ENCODE assay signal across 12 cellular contexts in genomic region chr13:41465965-41466364, GRCh38. TPM values are rescaled to one million over a fixed set of nuclear protein-coding genes. Genes with fewer than 3 reads are reported as not detected.
A peak's percentile ranks its signal among the peaks of the same experiment; 100 is the strongest.
DNase-seq lines count a peak whose midpoint lies in the region; ATAC-seq and TF ChIP-seq lines count a peak whose summit lies in the region.
"Had no signal": no experiment of that assay in that cellular context is flagged by ENCODE, and none has a peak within 500 bp of the region (broad histone marks: within the 10 kb centered on the region; RNA-seq: fewer than 3 reads in every experiment).

No MANE protein-coding gene starts in this region.

- peak overlapping the region; percentile 95 for H3K27ac Mint-ChIP-seq in activated T-helper 17 cell treated with anti-CD3 and anti-CD28 coated beads, Interleukin-2, amount 50 U/mL, for 72 hours
- H3K27ac Mint-ChIP-seq: GM23338 had no signal

- peak overlapping the region; percentile 79 for H3K27ac ChIP-seq in left ventricle myocardium inferior (replicated peaks)
- H3K27ac ChIP-seq in layer of hippocampus (ENCODE audit: low read depth, low read length) = peak overlapping the region; percentile 22
- H3K27ac ChIP-seq in upper lobe of left lung = peak overlapping the region; percentile 80 to 96 (median 94)
- H3K27ac ChIP-seq in ovary = no peak overlapping the region

- no peak for ATAC-seq in activated T-helper 17 cell treated with anti-CD3 and anti-CD28 coated beads, Interleukin-2, amount 50 U/mL, for 72 hours (replicated peaks)
- ATAC-seq in upper lobe of left lung (ENCODE audit: low FRiP score in 2 of 2) (no peak), HG03457 (IDR thresholded peaks at IDR 0.05; ENCODE audit: unreplicated experiment) (no peak)
- ATAC-seq: GM23338 had no signal

- intact Hi-C loops in left ventricle myocardium inferior (cut with micrococcal nuclease) = loop anchor here (10.0 kb wide), 1 partner anchor 189 kb away; no protein-coding TSS in a partner anchor
- intact Hi-C loops in cardiac septum (cut with DNase I) = no loop called here
- intact Hi-C loops in ovary (cut with DNase I) = no loop called here

- H3K36me3 ChIP-seq in left ventricle myocardium inferior (peaks cover 51% of the 10 kb centered on the region), upper lobe of left lung (peaks cover 10 to 99% (median 54%) of the 10 kb centered on the region in 4 donors), ovary (no peaks in the 10 kb centered on the region)

- TF ChIP-seq EP300 in upper lobe of left lung (IDR thresholded peaks at IDR 0.05) = no peak
- TF ChIP-seq EP300 in ovary (IDR thresholded peaks at IDR 0.05) = no peak

- no peak overlapping the region for H3K4me3 ChIP-seq in left ventricle myocardium inferior
- peak overlapping the region in 1 of 4 donors; percentile 92 for H3K4me3 ChIP-seq in upper lobe of left lung
- H3K4me3 ChIP-seq in ovary = no peak overlapping the region
- H3K4me3 ChIP-seq: GM23338 had no signal

- H3K36me3 Mint-ChIP-seq in activated T-helper 17 cell treated with anti-CD3 and anti-CD28 coated beads, Interleukin-2, amount 50 U/mL, for 72 hours (ENCODE audit: low read depth) = peaks cover 100% of the 10 kb centered on the region
- H3K36me3 Mint-ChIP-seq: naive B cell had no signal

- no peaks in the 10 kb centered on the region for H3K27me3 Mint-ChIP-seq in activated T-helper 17 cell treated with anti-CD3 and anti-CD28 coated beads, Interleukin-2, amount 50 U/mL, for 72 hours

- H3K4me1 ChIP-seq in left ventricle myocardium inferior (peaks cover 54% of the 10 kb centered on the region), upper lobe of left lung (peaks cover 44 to 57% (median 52%) of the 10 kb centered on the region in 4 donors), ovary (ENCODE audit: insufficient read depth) (no peaks in the 10 kb centered on the region)

- H3K9me3 ChIP-seq in left ventricle myocardium inferior (replicated peaks) = no peaks in the 10 kb centered on the region
- no peaks in the 10 kb centered on the region for H3K9me3 ChIP-seq in upper lobe of left lung
- no peaks in the 10 kb centered on the region for H3K9me3 ChIP-seq in ovary

- peaks cover 73% of the 10 kb centered on the region for H3K4me1 Mint-ChIP-seq in activated T-helper 17 cell treated with anti-CD3 and anti-CD28 coated beads, Interleukin-2, amount 50 U/mL, for 72 hours

- WGBS in upper lobe of left lung, 2 donors = 73 to 76% methylated on average over 2 of the region's 2 CpGs
- 92 to 95% (median 95%) methylated on average over 2 of the region's 2 CpGs for WGBS in ovary, 3 donors

- DNase-seq in left ventricle myocardium inferior (no peak), cardiac septum (ENCODE audit: low spot score) (no peak), upper lobe of left lung (no peak), ovary (no peak), occipital lobe (lab: John Stamatoyannopoulos, UW) (no peak)
- DNase-seq: naive B cell, NCI-H2227 treated with DMSO at 0.1 percent for 48 hours, RPMI8226 had no signal

- no peaks in the 10 kb centered on the region for H3K9me3 Mint-ChIP-seq in activated T-helper 17 cell treated with anti-CD3 and anti-CD28 coated beads, Interleukin-2, amount 50 U/mL, for 72 hours
- H3K9me3 Mint-ChIP-seq: GM23338, naive B cell had no signal

- H3K4me3 Mint-ChIP-seq in activated T-helper 17 cell treated with anti-CD3 and anti-CD28 coated beads, Interleukin-2, amount 50 U/mL, for 72 hours = peak overlapping the region; percentile 97
- H3K4me3 Mint-ChIP-seq: GM23338 had no signal

- H3K27me3 ChIP-seq in left ventricle myocardium inferior (ENCODE audit: low read depth) (peaks cover 13% of the 10 kb centered on the region), layer of hippocampus (ENCODE audit: control insufficient read depth, insufficient read depth, low read length) (no peaks in the 10 kb centered on the region), upper lobe of left lung (no peaks in the 10 kb centered on the region), ovary (no peaks in the 10 kb centered on the region)

- TF ChIP-seq POLR2A in upper lobe of left lung (IDR thresholded peaks at IDR 0.05) (peak in 1 of 4 donors; percentile 28), ovary (IDR thresholded peaks at IDR 0.05) (no peak)

- no peak for TF ChIP-seq CTCF in left ventricle myocardium inferior (IDR thresholded peaks at IDR 0.05; ENCODE audit: borderline replicate concordance)
- no peak for TF ChIP-seq CTCF in upper lobe of left lung (IDR thresholded peaks at IDR 0.05)
- TF ChIP-seq CTCF in ovary (IDR thresholded peaks at IDR 0.05) = no peak

RNA-seq across cellular contexts. Expression of gene RGCC, which starts 8.6 kb away (rescaled TPM):
- total RNA-seq in left ventricle myocardium inferior (45.8 TPM), cardiac septum (41.4 TPM), upper lobe of left lung (1,000 to 10,000 TPM in 2 of 6 donors, 100 to 1,000 TPM in 4; 359 to 1,301 (median 720) TPM), ovary (10 to 100 TPM in 3 of 7 donors, 1 to 10 TPM in 4; 1.7 to 62.2 (median 5.2) TPM), occipital lobe (25.7 TPM)
- 100 to 1,000 TPM in 1 of 2 donors, 10 to 100 TPM in 1; 57.0 to 163 TPM for total RNA-seq in activated T-helper 17 cell treated with anti-CD3 and anti-CD28 coated beads, Interleukin-2, amount 50 U/mL, for 72 hours
- polyA plus RNA-seq in ovary = 10 to 100 TPM in 1 of 2 donors, 1 to 10 TPM in 1; 4.5 to 14.9 TPM

Comparison
In these comparisons a context has a peak if more than half of its experiments do, and no peak if none do; other contexts are left out.
1. H3K27ac ChIP-seq: peak in left ventricle myocardium inferior (single experiment), layer of hippocampus (single experiment) and upper lobe of left lung (4 of 4); none in ovary (0 of 2).